Comparison of ENCODE assay signal across 21 cellular contexts in genomic region chr9:9558907-9559306, GRCh38.
A peak's percentile ranks its signal among the peaks of the same experiment; 100 is the strongest.
DNase-seq lines count a peak whose midpoint lies in the region; FAIRE-seq and TF ChIP-seq lines count a peak whose summit lies in the region.
"Had no signal": no experiment of that assay in that cellular context is flagged by ENCODE, and none has a peak within 500 bp of the region (broad histone marks: within the 10 kb centered on the region; RNA-seq: fewer than 3 reads in every experiment).

No MANE protein-coding gene starts in this region.

- CTCF ChIA-PET in H1 (lab: Charles Lee; ENCODE audit: partially characterized antibody) = interaction anchor here (1.3 kb wide), 1 partner anchor 11 kb away, joined by 3 read pairs; no protein-coding TSS in a partner anchor

- H3K9ac ChIP-seq in HUES64 (ENCODE audit: low read depth, low read length) (no peak overlapping the region), H1 (replicated peaks in 1 of 4; ENCODE audit: extremely low read depth in 1 of 4, low read depth in 3 of 4, low read length in 3 of 4) (no peak overlapping the region)

- peaks cover 9% of the 10 kb centered on the region for H3K27me3 Mint-ChIP-seq in osteocyte (ENCODE audit: unreplicated experiment)
- H3K27me3 Mint-ChIP-seq in immature natural killer cell (ENCODE audit: low read depth in 3 of 3) = peaks cover 0 to 2% (median 0%) of the 10 kb centered on the region in 3 donors
- H3K27me3 Mint-ChIP-seq: CD4-positive, alpha-beta T cell; IgD-negative memory B cell had no signal

- POLR2A ChIA-PET in H1 (lab: Charles Lee; ENCODE audit: partially characterized antibody) = no interaction called here

- TF ChIP-seq CTCF in H1 (IDR thresholded peaks at IDR 0.05; ENCODE audit: control extremely low read depth in 1 of 3, insufficient read depth in 1 of 3, low read depth in 1 of 3, low read length in 3 of 3) (no peak), osteocyte (IDR thresholded peaks at IDR 0.05) (no peak)

- H2BK5ac ChIP-seq in H1 (ENCODE audit: low read depth, low read length) = peak overlapping the region; percentile 100

- TF ChIP-seq RAD21 in H1 (IDR thresholded peaks at IDR 0.05 in 1 of 2, conservative IDR thresholded peaks at IDR 0.05 in 1 of 2; ENCODE audit: low read depth in 2 of 2, low read length in 2 of 2) = no peak

- H2AFZ ChIP-seq in H1 (ENCODE audit: low read length) = no peak overlapping the region

- FAIRE-seq in H1 (lab: Jason Lieb, UNC) = no peak
- FAIRE-seq: A204.1, D721Med, GM12892, GM18507, H54, HepG2, HTR-8/SVneo had no signal

- H3K9me3 ChIP-seq in HUES64 (ENCODE audit: insufficient read depth, low read depth, low read length) (no peaks in the 10 kb centered on the region), H1 (ENCODE audit: insufficient read depth in 2 of 2, low read depth in 1 of 2, low read length in 1 of 2) (no peaks in the 10 kb centered on the region)
- H3K9me3 ChIP-seq: Caco-2 had no signal

- H3K4me1 Mint-ChIP-seq in osteocyte (ENCODE audit: unreplicated experiment) (no peaks in the 10 kb centered on the region), immature natural killer cell (no peaks in the 10 kb centered on the region)
- H3K4me1 Mint-ChIP-seq: IgD-negative memory B cell had no signal

- H4K91ac ChIP-seq in H1 (replicated peaks; ENCODE audit: insufficient read length, low read length) = peak overlapping the region; percentile 100

- H3K27me3 ChIP-seq in HUES64 (ENCODE audit: insufficient read depth, low read length) (no peaks in the 10 kb centered on the region), H1 (replicated peaks in 1 of 4; ENCODE audit: control insufficient read depth in 3 of 4, extremely low read depth in 1 of 4, insufficient read depth in 3 of 4, low read length in 3 of 4) (no peaks in the 10 kb centered on the region; a peak in 1 of 7 replicates)

- H3K4me3 Mint-ChIP-seq in osteocyte (ENCODE audit: unreplicated experiment) (no peak overlapping the region), immature natural killer cell (no peak overlapping the region)
- H3K4me3 Mint-ChIP-seq: CD4-positive, alpha-beta T cell; HFFc6; IgD-negative memory B cell had no signal

- H2BK20ac ChIP-seq in H1 (ENCODE audit: low read length) = peak overlapping the region; percentile 100

- H3K27ac ChIP-seq in HUES64 (ENCODE audit: low read depth, low read length) = peak overlapping the region; percentile 98
- peak overlapping the region; percentile 95 for H3K27ac ChIP-seq in H1 (ENCODE audit: low read depth, low read length)
- H3K27ac ChIP-seq: C4-2B had no signal

- no peaks in the 10 kb centered on the region for H3K79me2 ChIP-seq in H1 (ENCODE audit: control insufficient read depth in 1 of 2, insufficient read depth in 2 of 2, low read length in 2 of 2)

- no peaks in the 10 kb centered on the region for H3K23me2 ChIP-seq in H1 (ENCODE audit: low read depth, low read length)

- no peak overlapping the region for H3K56ac ChIP-seq in H1 (replicated peaks; ENCODE audit: insufficient read length, low read depth, low read length)

- H3K36me3 ChIP-seq in HUES64 (ENCODE audit: insufficient read depth, low read length) (no peaks in the 10 kb centered on the region), H1 (ENCODE audit: control insufficient read depth in 2 of 4, insufficient read depth in 4 of 4, low read length in 3 of 4) (no peaks in the 10 kb centered on the region)

- H4K5ac ChIP-seq in H1 (ENCODE audit: insufficient read length, low read depth, low read length) = no peak overlapping the region

- H2BK120ac ChIP-seq in H1 (replicated peaks; ENCODE audit: low read depth, low read length) = peak overlapping the region; percentile 100

- no peak overlapping the region for H3K23ac ChIP-seq in H1 (ENCODE audit: insufficient read length)

- peak overlapping the region; percentile 100 for H3K4ac ChIP-seq in H1 (replicated peaks; ENCODE audit: insufficient read length, low read depth, low read length)

- H3K9me3 Mint-ChIP-seq in osteocyte (ENCODE audit: unreplicated experiment) (no peaks in the 10 kb centered on the region), immature natural killer cell (peaks cover 5 to 58% (median 15%) of the 10 kb centered on the region in 6 donors)
- H3K9me3 Mint-ChIP-seq: CD4-positive, alpha-beta T cell had no signal

- DNase-seq in H1 (ENCODE audit: low read depth in 1 of 2, low spot score in 2 of 2) = no peak
- peak; percentile 75 for DNase-seq in osteocyte (ENCODE audit: extremely low spot score, unreplicated experiment)
- DNase-seq in immature natural killer cell = no peak
- DNase-seq in GM19238 (ENCODE audit: insufficient read length, low spot score) = no peak
- no peak for DNase-seq in Ammon's horn (ENCODE audit: low spot score)
- DNase-seq: ACHN; Caco-2; CD4-positive, alpha-beta T cell; GDM1; HFFc6; KBM-7 had no signal

- no peak overlapping the region for H3K4me2 ChIP-seq in H1 (ENCODE audit: insufficient read depth in 1 of 2, low read depth in 2 of 2, low read length in 2 of 2)

- H3K79me1 ChIP-seq in H1 (ENCODE audit: low read depth, low read length) = no peaks in the 10 kb centered on the region

- H4K8ac ChIP-seq in H1 (ENCODE audit: extremely low read depth, insufficient read depth, low read length) = no peak overlapping the region

- H4K20me1 ChIP-seq in H1 (replicated peaks in 1 of 2; ENCODE audit: control insufficient read depth in 1 of 2, insufficient read depth in 2 of 2, low read length in 2 of 2) = no peaks in the 10 kb centered on the region

- WGBS in HUES64 = 96% methylated on average over 7 of the region's 7 CpGs
- WGBS in H1 (ENCODE audit: extremely low coverage in 1 of 2, insufficient coverage in 1 of 2, insufficient read length in 1 of 2, insufficient replicate concordance in 2 of 2, low coverage in 1 of 2, low lambda C conversion rate in 2 of 2, missing lambda C conversion rate in 1 of 2), 2 experiments = 91% methylated on average over 7 of the region's 7 CpGs; no CpG with 5 or more reads in 1 of the 2 experiments

- H3K36me3 Mint-ChIP-seq in osteocyte (ENCODE audit: unreplicated experiment) (no peaks in the 10 kb centered on the region), immature natural killer cell (no peaks in the 10 kb centered on the region)
- H3K36me3 Mint-ChIP-seq: IgD-negative memory B cell had no signal

- H3K4me3 ChIP-seq in HUES64 (ENCODE audit: low read length) = no peak overlapping the region
- no peak overlapping the region for H3K4me3 ChIP-seq in H1 (ENCODE audit: extremely low read depth in 1 of 4, insufficient read depth in 2 of 4, low read depth in 3 of 4, low read length in 4 of 4)

- TF ChIP-seq EP300 in H1 (IDR thresholded peaks at IDR 0.05; ENCODE audit: borderline replicate concordance in 1 of 2, low read depth in 2 of 2, low read length in 2 of 2) = no peak

- peak overlapping the region; percentile 100 for H3K18ac ChIP-seq in H1 (ENCODE audit: extremely low read depth, low read length)

- H2BK12ac ChIP-seq in H1 (ENCODE audit: low read depth, low read length) = peak overlapping the region; percentile 99

- no peak overlapping the region for H3K14ac ChIP-seq in H1 (ENCODE audit: insufficient read length)

- H3K27ac Mint-ChIP-seq in osteocyte (ENCODE audit: unreplicated experiment) (no peak overlapping the region), immature natural killer cell (no peak overlapping the region)
- H3K27ac Mint-ChIP-seq: CD4-positive, alpha-beta T cell; HFFc6; IgD-negative memory B cell had no signal

- peak overlapping the region; percentile 99 for H2AK5ac ChIP-seq in H1 (ENCODE audit: low read depth, low read length)

- no peak for TF ChIP-seq POLR2A in H1 (IDR thresholded peaks at IDR 0.05; ENCODE audit: control extremely low read depth in 1 of 2, low read depth in 2 of 2, low read length in 2 of 2)

- peaks cover 27% of the 10 kb centered on the region for H3K4me1 ChIP-seq in HUES64 (ENCODE audit: insufficient read depth, low read length)
- H3K4me1 ChIP-seq in H1 (replicated peaks in 1 of 4; ENCODE audit: control insufficient read depth in 3 of 4, insufficient read depth in 4 of 4, low read length in 3 of 4) = peaks cover 4 to 13% (median 11%) of the 10 kb centered on the region in 4 experiments
- H3K4me1 ChIP-seq: Caco-2 had no signal

- no peak overlapping the region; the same call in 1 of the 2 replicates for H2BK15ac ChIP-seq in H1 (ENCODE audit: low read length)

TF ChIP-seq in H1, 55 proteins besides CTCF, POLR2A, EP300 and RAD21 (continues in another document):
- TF ChIP-seq GTF2F1 (IDR thresholded peaks at IDR 0.05; ENCODE audit: borderline replicate concordance, low read depth, low read length) (no peak), NANOG (IDR thresholded peaks at IDR 0.05; ENCODE audit: insufficient read depth, low read depth, low read length, poor library complexity, severe bottlenecking) (no peak), SAP30 (IDR thresholded peaks at IDR 0.05; ENCODE audit: insufficient read depth, insufficient replicate concordance, low read length) (no peak), CREB1 (IDR thresholded peaks at IDR 0.05) (no peak), HDAC2 (IDR thresholded peaks at IDR 0.05; ENCODE audit: borderline replicate concordance in 1 of 2, low read depth in 2 of 2, low read length in 2 of 2) (no peak), SIRT6 (IDR thresholded peaks at IDR 0.05; ENCODE audit: low read length) (no peak), JUN (IDR thresholded peaks at IDR 0.05; ENCODE audit: low read depth, low read length) (no peak), TEAD4 (IDR thresholded peaks at IDR 0.05; ENCODE audit: low read depth, low read length) (no peak), SP1 (IDR thresholded peaks at IDR 0.05; ENCODE audit: low read depth, low read length) (no peak), CBX8 (IDR thresholded peaks at IDR 0.05; ENCODE audit: borderline replicate concordance, low read depth, low read length) (no peak), CHD1 (IDR thresholded peaks at IDR 0.05; ENCODE audit: low read depth, low read length) (no peak), KDM5A (IDR thresholded peaks at IDR 0.05; ENCODE audit: low read length) (no peak), RBBP5 (IDR thresholded peaks at IDR 0.05; ENCODE audit: borderline replicate concordance, low read depth, low read length) (no peak), EZH2 (IDR thresholded peaks at IDR 0.05; ENCODE audit: low read depth, low read length, severe bottlenecking) (no peak), E2F6 (IDR thresholded peaks at IDR 0.05) (no peak)
